ENCODE assay signal across 2 cellular contexts in the genomic region with DNA sequence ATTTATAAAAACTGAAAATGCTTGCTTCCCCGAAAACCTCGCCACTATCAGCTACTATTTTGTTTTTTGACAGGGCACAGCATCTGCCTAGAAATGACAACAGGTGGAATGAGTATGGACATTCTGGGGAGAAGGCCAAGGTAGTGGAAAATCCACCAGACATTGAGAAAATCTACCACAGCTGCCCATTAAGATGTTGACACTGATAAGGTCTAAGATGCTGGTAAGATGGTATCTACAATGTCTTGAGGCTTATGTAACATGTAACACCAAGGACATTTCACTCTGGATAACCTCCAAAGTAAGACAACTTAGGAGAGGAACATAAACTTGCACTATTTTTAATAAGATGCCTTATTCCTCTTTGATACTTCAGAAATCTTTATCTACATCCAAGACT.
TF ChIP-seq lines count a peak whose summit lies in the region.

No MANE protein-coding gene starts in this region.

TF ChIP-seq in SK-N-SH, 30 proteins besides CTCF, POLR2A, EP300 and RAD21 (continued from another document and continues in another):
- TF ChIP-seq MEF2A (IDR thresholded peaks at IDR 0.05; ENCODE audit: borderline replicate concordance, low read depth) (no peak), MAX (IDR thresholded peaks at IDR 0.05; ENCODE audit: low read depth) (no peak), FOXJ3 (CRISPR knock-in tag; IDR thresholded peaks at IDR 0.05) (no peak), USF2 (IDR thresholded peaks at IDR 0.05; ENCODE audit: borderline replicate concordance, low read depth, low read length) (no peak), FOSL2 (IDR thresholded peaks at IDR 0.05; ENCODE audit: borderline replicate concordance, low read depth) (no peak), GABPA (IDR thresholded peaks at IDR 0.05; ENCODE audit: low read depth) (no peak), ZBTB33 (IDR thresholded peaks at IDR 0.05; ENCODE audit: borderline replicate concordance, low read depth) (no peak), CHD2 (IDR thresholded peaks at IDR 0.05; ENCODE audit: low read length, partially characterized antibody) (no peak), EZH2phosphoT487 (IDR thresholded peaks at IDR 0.05; ENCODE audit: borderline replicate concordance, low read depth) (no peak), RXRA (IDR thresholded peaks at IDR 0.05; ENCODE audit: borderline replicate concordance, low read depth) (peak; percentile 36; the same call in 1 of the 2 replicates), FOXM1 (IDR thresholded peaks at IDR 0.05; ENCODE audit: low read depth) (no peak), TEAD4 (IDR thresholded peaks at IDR 0.05; ENCODE audit: borderline replicate concordance, insufficient read depth) (peak; percentile 51; the same call in 1 of the 2 replicates), RFX5 (IDR thresholded peaks at IDR 0.05; ENCODE audit: low read length) (no peak), POLR2AphosphoS5 (IDR thresholded peaks at IDR 0.05; ENCODE audit: low read depth, low read length) (0 out of 2 replicates have a peak, but pooled peaks have one; percentile 29), NRF1 (IDR thresholded peaks at IDR 0.05; ENCODE audit: low read depth, low read length) (no peak), ELF1 (IDR thresholded peaks at IDR 0.05) (no peak), JUND (IDR thresholded peaks at IDR 0.05) (peak; percentile 37; the same call in 1 of the 2 replicates), GATA2 (CRISPR knock-in tag; IDR thresholded peaks at IDR 0.05) (peak; percentile 12; the same call in 1 of the 2 replicates), NFIC (IDR thresholded peaks at IDR 0.05; ENCODE audit: borderline replicate concordance) (no peak; the same call in 1 of the 2 replicates)
- TF ChIP-seq, protein P1, sequence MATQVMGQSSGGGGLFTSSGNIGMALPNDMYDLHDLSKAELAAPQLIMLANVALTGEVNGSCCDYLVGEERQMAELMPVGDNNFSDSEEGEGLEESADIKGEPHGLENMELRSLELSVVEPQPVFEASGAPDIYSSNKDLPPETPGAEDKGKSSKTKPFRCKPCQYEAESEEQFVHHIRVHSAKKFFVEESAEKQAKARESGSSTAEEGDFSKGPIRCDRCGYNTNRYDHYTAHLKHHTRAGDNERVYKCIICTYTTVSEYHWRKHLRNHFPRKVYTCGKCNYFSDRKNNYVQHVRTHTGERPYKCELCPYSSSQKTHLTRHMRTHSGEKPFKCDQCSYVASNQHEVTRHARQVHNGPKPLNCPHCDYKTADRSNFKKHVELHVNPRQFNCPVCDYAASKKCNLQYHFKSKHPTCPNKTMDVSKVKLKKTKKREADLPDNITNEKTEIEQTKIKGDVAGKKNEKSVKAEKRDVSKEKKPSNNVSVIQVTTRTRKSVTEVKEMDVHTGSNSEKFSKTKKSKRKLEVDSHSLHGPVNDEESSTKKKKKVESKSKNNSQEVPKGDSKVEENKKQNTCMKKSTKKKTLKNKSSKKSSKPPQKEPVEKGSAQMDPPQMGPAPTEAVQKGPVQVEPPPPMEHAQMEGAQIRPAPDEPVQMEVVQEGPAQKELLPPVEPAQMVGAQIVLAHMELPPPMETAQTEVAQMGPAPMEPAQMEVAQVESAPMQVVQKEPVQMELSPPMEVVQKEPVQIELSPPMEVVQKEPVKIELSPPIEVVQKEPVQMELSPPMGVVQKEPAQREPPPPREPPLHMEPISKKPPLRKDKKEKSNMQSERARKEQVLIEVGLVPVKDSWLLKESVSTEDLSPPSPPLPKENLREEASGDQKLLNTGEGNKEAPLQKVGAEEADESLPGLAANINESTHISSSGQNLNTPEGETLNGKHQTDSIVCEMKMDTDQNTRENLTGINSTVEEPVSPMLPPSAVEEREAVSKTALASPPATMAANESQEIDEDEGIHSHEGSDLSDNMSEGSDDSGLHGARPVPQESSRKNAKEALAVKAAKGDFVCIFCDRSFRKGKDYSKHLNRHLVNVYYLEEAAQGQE (IDR thresholded peaks at IDR 0.05; ENCODE audit: low read depth, low read length) = no peak
- TF ChIP-seq, protein P2, sequence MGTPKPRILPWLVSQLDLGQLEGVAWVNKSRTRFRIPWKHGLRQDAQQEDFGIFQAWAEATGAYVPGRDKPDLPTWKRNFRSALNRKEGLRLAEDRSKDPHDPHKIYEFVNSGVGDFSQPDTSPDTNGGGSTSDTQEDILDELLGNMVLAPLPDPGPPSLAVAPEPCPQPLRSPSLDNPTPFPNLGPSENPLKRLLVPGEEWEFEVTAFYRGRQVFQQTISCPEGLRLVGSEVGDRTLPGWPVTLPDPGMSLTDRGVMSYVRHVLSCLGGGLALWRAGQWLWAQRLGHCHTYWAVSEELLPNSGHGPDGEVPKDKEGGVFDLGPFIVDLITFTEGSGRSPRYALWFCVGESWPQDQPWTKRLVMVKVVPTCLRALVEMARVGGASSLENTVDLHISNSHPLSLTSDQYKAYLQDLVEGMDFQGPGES (IDR thresholded peaks at IDR 0.05; ENCODE audit: low read depth, low read length) = no peak
- TF ChIP-seq, protein P3, sequence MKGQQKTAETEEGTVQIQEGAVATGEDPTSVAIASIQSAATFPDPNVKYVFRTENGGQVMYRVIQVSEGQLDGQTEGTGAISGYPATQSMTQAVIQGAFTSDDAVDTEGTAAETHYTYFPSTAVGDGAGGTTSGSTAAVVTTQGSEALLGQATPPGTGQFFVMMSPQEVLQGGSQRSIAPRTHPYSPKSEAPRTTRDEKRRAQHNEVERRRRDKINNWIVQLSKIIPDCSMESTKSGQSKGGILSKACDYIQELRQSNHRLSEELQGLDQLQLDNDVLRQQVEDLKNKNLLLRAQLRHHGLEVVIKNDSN (IDR thresholded peaks at IDR 0.05; ENCODE audit: borderline replicate concordance, low read depth) = no peak

TF ChIP-seq in SK-N-SH treated with all-trans-retinoic acid at 6 μM for 48 hours, 23 proteins besides CTCF, POLR2A, EP300 and RAD21 (continued from another document):
- TF ChIP-seq CREB5 (CRISPR knock-in tag; IDR thresholded peaks at IDR 0.05; ENCODE audit: low read depth) = no peak
- TF ChIP-seq BACH2 (CRISPR knock-in tag; IDR thresholded peaks at IDR 0.05; ENCODE audit: borderline replicate concordance) = no peak
- TF ChIP-seq ARNTL (CRISPR knock-in tag; IDR thresholded peaks at IDR 0.05; ENCODE audit: borderline replicate concordance, low read depth) = no peak
- TF ChIP-seq TOX (CRISPR knock-in tag; IDR thresholded peaks at IDR 0.05; ENCODE audit: borderline replicate concordance) = no peak
- TF ChIP-seq CSDC2 (CRISPR knock-in tag; IDR thresholded peaks at IDR 0.05) = no peak
- no peak for TF ChIP-seq ZNF70 (CRISPR knock-in tag; IDR thresholded peaks at IDR 0.05)
- TF ChIP-seq ZNF565 (CRISPR knock-in tag; conservative IDR thresholded peaks at IDR 0.05; ENCODE audit: low read depth) = no peak
- TF ChIP-seq PPARA (CRISPR knock-in tag; IDR thresholded peaks at IDR 0.05; ENCODE audit: borderline replicate concordance) = no peak
